ENCODE assay signal across 13 cellular contexts in the genomic region with DNA sequence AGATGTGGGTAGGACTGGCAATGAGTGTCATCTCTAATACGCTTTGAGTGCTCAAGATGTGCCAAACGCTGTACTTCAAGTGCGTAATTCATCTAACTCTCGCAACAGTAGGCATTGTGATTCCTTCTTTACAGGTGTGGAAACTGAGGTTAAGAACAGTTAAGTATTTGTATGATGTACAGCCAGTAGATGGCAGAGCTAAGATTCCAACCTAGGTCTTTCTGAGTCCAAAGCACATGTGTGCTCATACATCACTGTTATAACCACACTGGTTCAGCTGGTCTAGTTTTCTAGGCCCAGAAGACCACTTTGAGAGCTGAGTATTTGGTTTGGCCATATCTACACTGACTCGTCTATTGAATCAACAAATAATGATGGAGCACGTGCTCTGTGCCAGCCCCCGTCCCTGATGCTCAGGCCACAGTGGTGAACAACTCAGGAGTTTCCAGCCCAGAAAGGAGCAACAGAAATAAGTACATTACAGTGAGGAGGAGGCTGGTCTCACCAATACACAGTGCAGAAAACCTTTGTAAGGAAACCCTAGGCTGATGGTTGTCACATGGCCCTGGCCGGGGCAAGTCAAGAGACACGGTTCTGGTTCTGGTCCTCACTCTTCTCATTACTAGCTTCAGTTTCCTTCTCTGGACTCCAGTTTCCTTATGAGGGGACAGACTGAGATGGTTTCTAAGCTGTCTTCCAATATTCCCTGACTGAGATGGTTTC.
DNase-seq lines count a peak whose midpoint lies in the region; ATAC-seq and TF ChIP-seq lines count a peak whose summit lies in the region.
"Had no signal": no experiment of that assay in that cellular context is flagged by ENCODE, and none has a peak within 500 bp of the region (broad histone marks: within the 10 kb centered on the region; RNA-seq: fewer than 3 reads in every experiment).

No MANE protein-coding gene starts in this region.

- peak; percentile 42 for TF ChIP-seq RAD21 in HCT116 (IDR thresholded peaks at IDR 0.05; ENCODE audit: low read depth)

- H4K20me1 ChIP-seq in HCT116 (ENCODE audit: insufficient read depth), result no peaks in the 10 kb centered on the region

- intact Hi-C loops in HCT116 (cut with micrococcal nuclease) (no loop called here), heart left ventricle (cut with DNase I) (no loop called here)

- BruUV-seq in HCT116 (replicated peaks; lab: Mats Ljungman, UMichigan), result no TSS peak

- H2AFZ ChIP-seq in HCT116 (ENCODE audit: low read depth, low read length, poor library complexity, severe bottlenecking), result no peak overlapping the region

- no peaks in the 10 kb centered on the region for H3K9me3 ChIP-seq in BE2C
- no peaks in the 10 kb centered on the region for H3K9me3 ChIP-seq in HCT116 (ENCODE audit: control insufficient read depth in 1 of 2, insufficient read depth in 1 of 2, low read depth in 1 of 2, low read length in 2 of 2)
- H3K9me3 ChIP-seq in adipocyte (ENCODE audit: control insufficient read depth, low read length), result no peaks in the 10 kb centered on the region
- no peaks in the 10 kb centered on the region for H3K9me3 ChIP-seq in heart left ventricle

- POLR2A ChIA-PET in HCT116 (lab: Charles Lee), result no interaction called here

- H3K9me2 ChIP-seq in HCT116 (ENCODE audit: insufficient read depth), result no peaks in the 10 kb centered on the region

- H3K4me2 ChIP-seq in HCT116 (ENCODE audit: low read length), result no peak overlapping the region

- RAD21 ChIA-PET in HCT116 (lab: Charles Lee; ENCODE audit: low non-redundant PET in 1 of 2, low total read pairs in 2 of 2, uncharacterized antibody in 2 of 2, unreplicated experiment in 2 of 2), result no interaction called here

- TF ChIP-seq CTCF in BE2C (IDR thresholded peaks at IDR 0.05; ENCODE audit: low read depth, low read length) (peak; percentile 33; the same call in 1 of the 2 replicates), HCT116 (IDR thresholded peaks at IDR 0.05 in 2 of 3, conservative IDR thresholded peaks at IDR 0.05 in 1 of 3; ENCODE audit: borderline replicate concordance in 1 of 3, insufficient read depth in 1 of 3, low read depth in 2 of 3, low read length in 2 of 3) (peak; percentile 24 to 39 (median 25); a peak in 4 of 6 replicates), heart left ventricle (IDR thresholded peaks at IDR 0.05) (no peak)

- DNase-seq in BE2C (no peak), HCT116 (ENCODE audit: low read depth, low spot score) (no peak), adipocyte (ENCODE audit: low read depth) (peak; percentile 18), iris pigment epithelial cell (ENCODE audit: low read depth) (peak; percentile 24), heart left ventricle (no peak), NCI-H146 treated with DMSO at 0.1 percent for 48 hours (lab: John Stamatoyannopoulos, UW; ENCODE audit: unreplicated experiment) (no peak)
- DNase-seq in activated T-cell treated with anti-CD3 and anti-CD28 coated beads, Interleukin-2, amount 50 U/mL, for 48 hours, result no peak
- DNase-seq: activated CD4-positive, alpha-beta T cell treated with anti-CD3 and anti-CD28 coated beads, Interleukin-2, amount 50 U/mL, for 48 hours; activated gamma-delta T cell treated with Interleukin-2 at 50 U/mL for 16 hours; cerebellar nuclear complex; NCI-H1930; nephron progenitor cell had no signal

- H3K4me3 ChIP-seq in BE2C (ENCODE audit: low read depth, low read length) (no peak overlapping the region), HCT116 (replicated peaks in 1 of 2; ENCODE audit: low read depth in 1 of 2, low read length in 2 of 2) (no peak overlapping the region), adipocyte (ENCODE audit: low read length) (no peak overlapping the region), heart left ventricle (no peak overlapping the region)

- H3K79me2 ChIP-seq in HCT116 (ENCODE audit: insufficient read depth, low read length), result no peaks in the 10 kb centered on the region

- H3K4me1 ChIP-seq in BE2C (peaks cover 17% of the 10 kb centered on the region), HCT116 (ENCODE audit: control insufficient read depth in 1 of 2, insufficient read depth in 2 of 2, low read length in 2 of 2) (no peaks in the 10 kb centered on the region), adipocyte (ENCODE audit: control insufficient read depth, insufficient read depth, low read length) (peaks cover 7% of the 10 kb centered on the region), heart left ventricle (peaks cover 0 to 5% (median 0%) of the 10 kb centered on the region in 12 donors)

- no peaks in the 10 kb centered on the region for H3K27me3 ChIP-seq in BE2C
- no peaks in the 10 kb centered on the region for H3K27me3 ChIP-seq in HCT116 (ENCODE audit: insufficient read depth, low read length)
- H3K27me3 ChIP-seq in adipocyte (replicated peaks; ENCODE audit: control insufficient read depth, insufficient read depth, low read length), result peaks cover under 1% of the 10 kb centered on the region
- no peaks in the 10 kb centered on the region for H3K27me3 ChIP-seq in heart left ventricle

- CTCF ChIA-PET in HCT116 (lab: Charles Lee), result interaction anchor here (1.0 to 4.4 kb wide), 5 partner anchors 9 to 354 kb away, joined by 3 to 29 read pairs (median 6); no protein-coding TSS in a partner anchor

- H3K27ac ChIP-seq in HCT116 (ENCODE audit: low read depth, low read length), result no peak overlapping the region
- no peak overlapping the region for H3K27ac ChIP-seq in heart left ventricle

- H3K36me3 ChIP-seq in BE2C (0 out of 2 replicates have a peak, but pooled peaks cover 5% of the 10 kb centered on the region), HCT116 (ENCODE audit: control insufficient read depth in 1 of 2, insufficient read depth in 2 of 2, low read length in 2 of 2) (no peaks in the 10 kb centered on the region), adipocyte (ENCODE audit: control insufficient read depth, insufficient read depth, low read length, severe bottlenecking) (no peaks in the 10 kb centered on the region), heart left ventricle (no peaks in the 10 kb centered on the region)

- WGBS in heart left ventricle, 4 donors, result 84 to 94% (median 93%) methylated on average over 9 of the region's 9 CpGs

- ATAC-seq in HCT116 (peak; percentile 71), GM21825 (IDR thresholded peaks at IDR 0.05; ENCODE audit: unreplicated experiment) (no peak), heart left ventricle (no peak)

- H3K9ac ChIP-seq in HCT116 (ENCODE audit: low read length), result no peak overlapping the region
- no peak overlapping the region for H3K9ac ChIP-seq in adipocyte (ENCODE audit: low read length)

- no peak for TF ChIP-seq POLR2A in HCT116 (IDR thresholded peaks at IDR 0.05; ENCODE audit: borderline replicate concordance, extremely low read depth, insufficient read depth, insufficient read length)
- no peak for TF ChIP-seq POLR2A in heart left ventricle (IDR thresholded peaks at IDR 0.05)

TF ChIP-seq in HCT116, 20 proteins besides CTCF, POLR2A, EP300 and RAD21:
- no peak for TF ChIP-seq SRF (IDR thresholded peaks at IDR 0.05; ENCODE audit: low read depth)

Comparison
In these comparisons a context has a peak if more than half of its experiments do, and no peak if none do; other contexts are left out.
1. DNase-seq: peak in adipocyte (single experiment) and iris pigment epithelial cell (single experiment); none in BE2C (single experiment), HCT116 (single experiment), activated T-cell treated with anti-CD3 and anti-CD28 coated beads, Interleukin-2, amount 50 U/mL, for 48 hours (0 of 2), heart left ventricle (0 of 5) and NCI-H146 treated with DMSO at 0.1 percent for 48 hours (single experiment).
2. CTCF ChIP-seq: peak in BE2C (single experiment) and HCT116 (3 of 3); none in heart left ventricle (0 of 12).